In the genomic region with DNA sequence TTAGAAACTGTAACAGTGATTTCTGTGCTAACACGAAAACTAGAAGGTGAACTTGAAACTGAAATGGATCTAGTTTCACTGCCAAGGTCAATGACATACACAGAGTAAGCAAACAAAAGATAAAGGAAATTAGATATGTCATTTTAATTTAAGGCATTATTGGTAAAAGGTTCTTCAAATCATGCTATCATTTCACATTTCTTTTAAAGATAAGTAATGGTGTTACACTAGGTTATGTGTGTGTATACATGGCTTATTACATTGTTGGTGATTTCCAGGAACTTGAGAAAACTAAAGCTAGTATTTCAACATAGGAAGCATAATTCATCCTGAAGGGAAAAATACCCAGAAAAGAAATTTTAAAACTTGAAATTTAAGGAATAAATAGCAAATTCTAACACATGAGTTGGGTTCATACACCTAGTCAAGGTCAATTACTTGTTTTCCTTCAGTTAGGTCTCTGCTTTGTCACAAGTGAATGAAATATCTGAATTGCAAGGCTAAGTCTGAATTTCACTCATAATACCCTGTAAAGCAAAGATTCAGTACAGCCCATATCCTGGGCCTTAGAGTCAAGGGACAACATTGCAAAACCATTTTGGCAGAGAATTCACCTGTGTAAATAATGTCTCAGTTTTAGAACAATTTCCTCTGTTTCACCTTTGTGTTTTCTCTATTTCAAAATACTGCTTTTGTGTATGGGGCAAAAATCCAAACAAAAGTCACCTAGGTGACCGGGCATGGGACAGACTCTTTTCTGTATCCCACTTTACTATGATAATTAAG, we compare ENCODE assay signal across 13 cellular contexts.
DNase-seq lines count a peak whose midpoint lies in the region; ATAC-seq, FAIRE-seq and TF ChIP-seq lines count a peak whose summit lies in the region.
"Had no signal": no experiment of that assay in that cellular context is flagged by ENCODE, and none has a peak within 500 bp of the region (broad histone marks: within the 10 kb centered on the region; RNA-seq: fewer than 3 reads in every experiment).

No MANE protein-coding gene starts in this region.

- DNase-seq in GM12891 (ENCODE audit: insufficient read length, low spot score), result no peak
- DNase-seq in SHP77 treated with DMSO at 0.1 percent for 48 hours (lab: John Stamatoyannopoulos, UW), result peak; percentile 48
- peak; percentile 97 for DNase-seq in HepG2 (ENCODE audit: low spot score)
- DNase-seq in cortex of kidney (lab: John Stamatoyannopoulos, UW), result no peak
- DNase-seq in activated naive CD4-positive, alpha-beta T cell (lab: John Stamatoyannopoulos, UW), result no peak
- no peak for DNase-seq in stimulated activated naive CD8-positive, alpha-beta T cell treated with anti-CD3 and anti-CD28 coated beads, Interleukin-15, Interleukin-2, amounts not matched to agents 100 U/mL and 50 U/mL, for 24 hours
- no peak for DNase-seq in hypothalamus (lab: John Stamatoyannopoulos, UW)
- DNase-seq: activated CD4-positive, alpha-beta T cell treated with anti-CD3 and anti-CD28 coated beads, Interleukin-2, amount 50 U/mL, for 4 hours; CD4-positive, alpha-beta T cell; IMR-90; ovary; Peyer's patch had no signal

- CTCF ChIA-PET in HepG2 (lab: Yijun Ruan, JAX; ENCODE audit: low intra/inter-chr PET ratio, low total read pairs), result no interaction called here

- BruUV-seq in HepG2 (replicated peaks; lab: Mats Ljungman, UMichigan), result no TSS peak

- TF ChIP-seq EP300 in HepG2 (IDR thresholded peaks at IDR 0.05; ENCODE audit: low read depth in 2 of 2, low read length in 2 of 2), result peak; percentile 92 to 94
- TF ChIP-seq EP300 in HepG2 (CRISPR knock-in tag; IDR thresholded peaks at IDR 0.05; ENCODE audit: borderline replicate concordance), result peak; percentile 72

- no peak for TF ChIP-seq CTCF in HepG2 (CRISPR knock-in tag; IDR thresholded peaks at IDR 0.05)

- POLR2A ChIA-PET in HepG2 (lab: Yijun Ruan, JAX), result no interaction called here

- FAIRE-seq in GM12891 (lab: Jason Lieb, UNC) (peak; percentile 66), HepG2 (lab: Jason Lieb, UNC) (peak; percentile 68)

- peaks cover 11% of the 10 kb centered on the region for H4K20me1 ChIP-seq in HepG2 (ENCODE audit: insufficient read depth, low read length)

- ATAC-seq in HG03135 (IDR thresholded peaks at IDR 0.05; ENCODE audit: unreplicated experiment) (peak; percentile 59), HepG2 (peak; percentile 99)
- ATAC-seq in stimulated activated naive CD8-positive, alpha-beta T cell treated with anti-CD3 and anti-CD28 coated beads, Interleukin-15, Interleukin-2, amounts not matched to agents 100 U/mL and 50 U/mL, for 24 hours, result no peak

- no peak overlapping the region for H3K9ac ChIP-seq in HepG2 (ENCODE audit: insufficient read depth, low read depth, low read length)

- TF ChIP-seq POLR2A in GM12891 (IDR thresholded peaks at IDR 0.05; ENCODE audit: low read depth, low read length), result no peak
- TF ChIP-seq POLR2A in HepG2 (IDR thresholded peaks at IDR 0.05; ENCODE audit: insufficient read depth in 1 of 2, low read depth in 2 of 2, low read length in 2 of 2), result no peak

- intact Hi-C loops in HepG2 (cut with micrococcal nuclease; ENCODE audit: unreplicated experiment), result loop anchor here (1.0 to 5.0 kb wide), 2 partner anchors 196 to 212 kb away; no protein-coding TSS in a partner anchor

- H3K4me2 ChIP-seq in HepG2 (ENCODE audit: low read depth, low read length), result peak overlapping the region; percentile 30

- TF ChIP-seq RAD21 in HepG2 (CRISPR knock-in tag; IDR thresholded peaks at IDR 0.05), result no peak

- H3K4me1 ChIP-seq in HepG2 (ENCODE audit: insufficient read depth, low read length), result peaks cover 26% of the 10 kb centered on the region
- H3K4me1 ChIP-seq: Peyer's patch had no signal

- H2AFZ ChIP-seq in HepG2 (ENCODE audit: low read length), result no peak overlapping the region

- in situ Hi-C loops in HepG2 (cut with HindIII; ENCODE audit: extremely low pct_ligation_motif_present, low pct_unique_long_range_greater_than_20kb), result no loop called here

- peak overlapping the region; percentile 66 for H3K27ac ChIP-seq in HepG2 (ENCODE audit: extremely low read length, insufficient read depth, low read length)
- H3K27ac ChIP-seq: ovary, Peyer's patch had no signal

- H3K36me3 ChIP-seq in HepG2 (replicated peaks in 1 of 2; ENCODE audit: control insufficient read depth in 1 of 2, insufficient read depth in 2 of 2, low read length in 2 of 2), result no peaks in the 10 kb centered on the region
- H3K36me3 ChIP-seq: ovary, Peyer's patch had no signal

- H3K27me3 ChIP-seq in HepG2 (ENCODE audit: control insufficient read depth in 1 of 2, insufficient read depth in 2 of 2, low read length in 2 of 2), result no peaks in the 10 kb centered on the region
- H3K27me3 ChIP-seq: ovary, Peyer's patch had no signal

- H3K4me3 ChIP-seq in HepG2 (replicated peaks in 1 of 3; ENCODE audit: insufficient read depth in 1 of 3, low read depth in 2 of 3, low read length in 3 of 3), result no peak overlapping the region
- H3K4me3 ChIP-seq: ovary, Peyer's patch had no signal

- H3K9me3 ChIP-seq in HepG2 (ENCODE audit: low read length), result no peaks in the 10 kb centered on the region
- H3K9me3 ChIP-seq: ovary, Peyer's patch had no signal

- 9% methylated on average over 2 of the region's 2 CpGs for WGBS in HepG2 (ENCODE audit: low lambda C conversion rate)

- no peaks in the 10 kb centered on the region for H3K79me2 ChIP-seq in HepG2 (ENCODE audit: insufficient read depth, low read length)

TF ChIP-seq in GM12891, 5 proteins besides CTCF, POLR2A, EP300 and RAD21:
- TF ChIP-seq PAX5 (IDR thresholded peaks at IDR 0.05; ENCODE audit: insufficient read depth, low read length, severe bottlenecking), result no peak
- TF ChIP-seq TAF1 (IDR thresholded peaks at IDR 0.05; ENCODE audit: low read depth, low read length), result no peak

TF ChIP-seq in HepG2, 621 proteins besides CTCF, POLR2A, EP300 and RAD21 (continues in another document):
- TF ChIP-seq, protein P1, sequence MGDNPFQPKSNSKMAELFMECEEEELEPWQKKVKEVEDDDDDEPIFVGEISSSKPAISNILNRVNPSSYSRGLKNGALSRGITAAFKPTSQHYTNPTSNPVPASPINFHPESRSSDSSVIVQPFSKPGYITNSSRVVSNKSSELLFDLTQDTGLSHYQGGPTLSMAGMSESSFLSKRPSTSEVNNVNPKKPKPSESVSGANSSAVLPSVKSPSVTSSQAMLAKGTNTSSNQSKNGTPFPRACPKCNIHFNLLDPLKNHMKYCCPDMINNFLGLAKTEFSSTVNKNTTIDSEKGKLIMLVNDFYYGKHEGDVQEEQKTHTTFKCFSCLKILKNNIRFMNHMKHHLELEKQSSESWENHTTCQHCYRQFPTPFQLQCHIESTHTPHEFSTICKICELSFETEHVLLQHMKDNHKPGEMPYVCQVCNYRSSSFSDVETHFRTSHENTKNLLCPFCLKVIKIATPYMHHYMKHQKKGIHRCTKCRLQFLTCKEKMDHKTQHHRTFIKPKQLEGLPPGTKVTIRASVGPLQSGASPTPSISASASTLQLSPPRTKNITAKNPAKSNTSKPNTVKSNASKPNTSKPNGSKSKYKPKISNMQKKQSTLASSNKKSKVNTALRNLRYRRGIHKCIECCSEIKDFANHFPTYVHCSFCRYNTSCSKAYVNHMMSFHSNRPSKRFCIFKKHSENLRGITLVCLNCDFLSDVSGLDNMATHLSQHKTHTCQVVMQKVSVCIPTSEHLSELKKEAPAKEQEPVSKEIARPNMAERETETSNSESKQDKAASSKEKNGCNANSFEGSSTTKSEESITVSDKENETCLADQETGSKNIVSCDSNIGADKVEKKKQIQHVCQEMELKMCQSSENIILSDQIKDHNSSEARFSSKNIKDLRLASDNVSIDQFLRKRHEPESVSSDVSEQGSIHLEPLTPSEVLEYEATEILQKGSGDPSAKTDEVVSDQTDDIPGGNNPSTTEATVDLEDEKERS (CRISPR knock-in tag; IDR thresholded peaks at IDR 0.05), result no peak
- TF ChIP-seq ZNF615 (CRISPR knock-in tag; IDR thresholded peaks at IDR 0.05; ENCODE audit: borderline replicate concordance) (no peak), ZMYM4 (CRISPR knock-in tag; IDR thresholded peaks at IDR 0.05) (peak; percentile 46; the same call in 1 of the 2 replicates), ZNF839 (CRISPR knock-in tag; IDR thresholded peaks at IDR 0.05; ENCODE audit: borderline replicate concordance) (no peak)
- TF ChIP-seq, protein P2, sequence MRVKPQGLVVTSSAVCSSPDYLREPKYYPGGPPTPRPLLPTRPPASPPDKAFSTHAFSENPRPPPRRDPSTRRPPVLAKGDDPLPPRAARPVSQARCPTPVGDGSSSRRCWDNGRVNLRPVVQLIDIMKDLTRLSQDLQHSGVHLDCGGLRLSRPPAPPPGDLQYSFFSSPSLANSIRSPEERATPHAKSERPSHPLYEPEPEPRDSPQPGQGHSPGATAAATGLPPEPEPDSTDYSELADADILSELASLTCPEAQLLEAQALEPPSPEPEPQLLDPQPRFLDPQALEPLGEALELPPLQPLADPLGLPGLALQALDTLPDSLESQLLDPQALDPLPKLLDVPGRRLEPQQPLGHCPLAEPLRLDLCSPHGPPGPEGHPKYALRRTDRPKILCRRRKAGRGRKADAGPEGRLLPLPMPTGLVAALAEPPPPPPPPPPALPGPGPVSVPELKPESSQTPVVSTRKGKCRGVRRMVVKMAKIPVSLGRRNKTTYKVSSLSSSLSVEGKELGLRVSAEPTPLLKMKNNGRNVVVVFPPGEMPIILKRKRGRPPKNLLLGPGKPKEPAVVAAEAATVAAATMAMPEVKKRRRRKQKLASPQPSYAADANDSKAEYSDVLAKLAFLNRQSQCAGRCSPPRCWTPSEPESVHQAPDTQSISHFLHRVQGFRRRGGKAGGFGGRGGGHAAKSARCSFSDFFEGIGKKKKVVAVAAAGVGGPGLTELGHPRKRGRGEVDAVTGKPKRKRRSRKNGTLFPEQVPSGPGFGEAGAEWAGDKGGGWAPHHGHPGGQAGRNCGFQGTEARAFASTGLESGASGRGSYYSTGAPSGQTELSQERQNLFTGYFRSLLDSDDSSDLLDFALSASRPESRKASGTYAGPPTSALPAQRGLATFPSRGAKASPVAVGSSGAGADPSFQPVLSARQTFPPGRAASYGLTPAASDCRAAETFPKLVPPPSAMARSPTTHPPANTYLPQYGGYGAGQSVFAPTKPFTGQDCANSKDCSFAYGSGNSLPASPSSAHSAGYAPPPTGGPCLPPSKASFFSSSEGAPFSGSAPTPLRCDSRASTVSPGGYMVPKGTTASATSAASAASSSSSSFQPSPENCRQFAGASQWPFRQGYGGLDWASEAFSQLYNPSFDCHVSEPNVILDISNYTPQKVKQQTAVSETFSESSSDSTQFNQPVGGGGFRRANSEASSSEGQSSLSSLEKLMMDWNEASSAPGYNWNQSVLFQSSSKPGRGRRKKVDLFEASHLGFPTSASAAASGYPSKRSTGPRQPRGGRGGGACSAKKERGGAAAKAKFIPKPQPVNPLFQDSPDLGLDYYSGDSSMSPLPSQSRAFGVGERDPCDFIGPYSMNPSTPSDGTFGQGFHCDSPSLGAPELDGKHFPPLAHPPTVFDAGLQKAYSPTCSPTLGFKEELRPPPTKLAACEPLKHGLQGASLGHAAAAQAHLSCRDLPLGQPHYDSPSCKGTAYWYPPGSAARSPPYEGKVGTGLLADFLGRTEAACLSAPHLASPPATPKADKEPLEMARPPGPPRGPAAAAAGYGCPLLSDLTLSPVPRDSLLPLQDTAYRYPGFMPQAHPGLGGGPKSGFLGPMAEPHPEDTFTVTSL (CRISPR knock-in tag; IDR thresholded peaks at IDR 0.05; ENCODE audit: borderline replicate concordance), result peak; percentile 91

Comparison
In these comparisons a context has a peak if more than half of its experiments do, and no peak if none do; other contexts are left out.
1. DNase-seq: peak in SHP77 treated with DMSO at 0.1 percent for 48 hours (single experiment) and HepG2 (single experiment); none in GM12891 (single experiment), cortex of kidney (single experiment), activated naive CD4-positive, alpha-beta T cell (0 of 4), stimulated activated naive CD8-positive, alpha-beta T cell treated with anti-CD3 and anti-CD28 coated beads, Interleukin-15, Interleukin-2, amounts not matched to agents 100 U/mL and 50 U/mL, for 24 hours (single experiment) and hypothalamus (0 of 51).